8 cellular contexts compared by ENCODE assay signal in the genomic region with DNA sequence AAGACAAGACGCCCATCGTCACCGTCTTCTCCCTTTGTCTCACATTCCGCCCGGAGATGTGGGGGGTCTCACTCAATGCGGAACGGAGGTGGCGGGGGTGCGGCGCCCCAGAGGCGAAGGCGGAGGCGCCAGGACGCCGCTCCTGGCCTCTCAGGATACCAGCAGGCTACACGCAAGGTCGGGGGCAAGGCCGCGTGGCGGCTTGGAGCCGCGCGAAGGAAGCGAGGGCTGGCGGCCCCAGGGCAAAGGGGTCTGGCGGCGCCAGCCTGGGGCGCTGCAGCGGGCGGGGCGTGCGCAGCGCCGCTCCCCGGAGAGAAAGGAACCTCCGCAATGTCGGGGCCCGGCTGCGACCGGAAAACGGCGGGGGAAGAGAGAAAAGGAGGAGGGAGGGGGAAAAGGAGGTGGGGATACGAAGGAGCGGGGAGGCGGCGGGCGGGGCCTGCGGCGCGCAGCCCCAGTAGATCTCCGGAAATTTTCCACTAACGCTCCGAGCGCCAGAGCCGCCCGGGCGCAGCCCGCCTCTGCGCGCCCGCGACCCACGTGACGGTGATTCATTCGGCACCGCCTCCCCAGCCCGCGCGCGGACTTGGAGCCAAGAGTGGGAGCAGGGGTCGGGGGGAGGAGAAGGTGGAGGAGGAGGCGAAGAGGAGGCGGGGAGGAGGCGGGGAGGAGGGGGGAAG. TPM values are rescaled to one million over a fixed set of nuclear protein-coding genes. Genes with fewer than 3 reads are reported as not detected.
DNase-seq lines count a peak whose midpoint lies in the region; ATAC-seq, FAIRE-seq and TF ChIP-seq lines count a peak whose summit lies in the region.

No MANE protein-coding gene starts in this region.

- peak overlapping the region; percentile 73 for H3K4me3 ChIP-seq in left ventricle myocardium inferior
- peak overlapping the region; percentile 74 to 84 for H3K4me3 ChIP-seq in prostate gland
- peak overlapping the region; percentile 45 for H3K4me3 ChIP-seq in urinary bladder (ENCODE audit: low read depth, low read length)

- peaks cover 50% of the 10 kb centered on the region for H3K4me1 ChIP-seq in left ventricle myocardium inferior
- peaks cover 5% of the 10 kb centered on the region for H3K4me1 ChIP-seq in prostate gland (replicated peaks)
- peaks cover 2% of the 10 kb centered on the region for H3K4me1 ChIP-seq in urinary bladder (ENCODE audit: insufficient read depth)

- under 1% methylated on average over 46 of the region's 74 CpGs for WGBS in prostate gland
- WGBS in urinary bladder: under 1% methylated on average over 74 of the region's 74 CpGs

- H3K36me3 ChIP-seq in left ventricle myocardium inferior (no peaks in the 10 kb centered on the region), prostate gland (no peaks in the 10 kb centered on the region), urinary bladder (ENCODE audit: insufficient read depth) (no peaks in the 10 kb centered on the region)

- TF ChIP-seq CTCF in left ventricle myocardium inferior (IDR thresholded peaks at IDR 0.05; ENCODE audit: borderline replicate concordance) (peak; percentile 39), prostate gland (IDR thresholded peaks at IDR 0.05) (peak in 3 of 4 experiments; percentile 29 to 55 (median 49))

- FAIRE-seq in GM12892 (lab: Jason Lieb, UNC): peak; percentile 83

- H3K9me3 ChIP-seq in left ventricle myocardium inferior (replicated peaks): peaks cover 5% of the 10 kb centered on the region
- H3K9me3 ChIP-seq in prostate gland: no peaks in the 10 kb centered on the region

- peak; percentile 65 for DNase-seq in GM12892 (ENCODE audit: insufficient read length)
- peak; percentile 94 for DNase-seq in NCI-H1436 (lab: John Stamatoyannopoulos, UW)
- DNase-seq in T follicular helper cell (ENCODE audit: low read depth): peak; percentile 89
- peak; percentile 97 for DNase-seq in amniotic epithelial cell (ENCODE audit: low read depth)
- DNase-seq in left ventricle myocardium inferior: peak; percentile 97
- peak; percentile 97 for DNase-seq in prostate gland (ENCODE audit: low spot score)

- intact Hi-C loops in left ventricle myocardium inferior (cut with micrococcal nuclease) (loop anchor here (10.0 kb wide), 1 partner anchor 172 kb away; no protein-coding TSS in a partner anchor), prostate gland (cut with DNase I) (loop anchor here (1.0 to 5.0 kb wide), 2 partner anchors 12 to 89 kb away; no protein-coding TSS in a partner anchor)

- peak overlapping the region; percentile 100 for H3K27ac ChIP-seq in left ventricle myocardium inferior (replicated peaks)
- H3K27ac ChIP-seq in prostate gland: peak overlapping the region; percentile 99
- H3K27ac ChIP-seq in urinary bladder (ENCODE audit: low read depth): peak overlapping the region; percentile 97

- TF ChIP-seq POLR2A in GM12892 (IDR thresholded peaks at IDR 0.05; ENCODE audit: low read depth, low read length) (peak; percentile 66; the same call in 1 of the 2 replicates), prostate gland (IDR thresholded peaks at IDR 0.05) (peak; percentile 96)

- H3K27me3 ChIP-seq in left ventricle myocardium inferior (ENCODE audit: low read depth) (no peaks in the 10 kb centered on the region), prostate gland (replicated peaks; ENCODE audit: insufficient read depth) (no peaks in the 10 kb centered on the region)

- ATAC-seq in HG02852 (IDR thresholded peaks at IDR 0.05; ENCODE audit: unreplicated experiment): peak; percentile 70

RNA-seq across cellular contexts. Expression of gene SLC38A2, which starts 10.5 kb away (rescaled TPM):
- 47.2 TPM for polyA plus RNA-seq in GM12892 (2012; ENCODE audit: missing spikeins)
- total RNA-seq in left ventricle myocardium inferior (129 TPM), prostate gland (100 to 1,000 TPM; 116 to 264 TPM), urinary bladder (471 TPM)
- polyA plus RNA-seq in urinary bladder: 128 TPM

Comparison
In these comparisons a context has a peak if more than half of its experiments do, and no peak if none do; other contexts are left out.
1. Peak in every context shown above with its lines: DNase-seq, ATAC-seq, H3K4me3 ChIP-seq and H3K27ac ChIP-seq.